8 cellular contexts compared by ENCODE assay signal in the genomic region with DNA sequence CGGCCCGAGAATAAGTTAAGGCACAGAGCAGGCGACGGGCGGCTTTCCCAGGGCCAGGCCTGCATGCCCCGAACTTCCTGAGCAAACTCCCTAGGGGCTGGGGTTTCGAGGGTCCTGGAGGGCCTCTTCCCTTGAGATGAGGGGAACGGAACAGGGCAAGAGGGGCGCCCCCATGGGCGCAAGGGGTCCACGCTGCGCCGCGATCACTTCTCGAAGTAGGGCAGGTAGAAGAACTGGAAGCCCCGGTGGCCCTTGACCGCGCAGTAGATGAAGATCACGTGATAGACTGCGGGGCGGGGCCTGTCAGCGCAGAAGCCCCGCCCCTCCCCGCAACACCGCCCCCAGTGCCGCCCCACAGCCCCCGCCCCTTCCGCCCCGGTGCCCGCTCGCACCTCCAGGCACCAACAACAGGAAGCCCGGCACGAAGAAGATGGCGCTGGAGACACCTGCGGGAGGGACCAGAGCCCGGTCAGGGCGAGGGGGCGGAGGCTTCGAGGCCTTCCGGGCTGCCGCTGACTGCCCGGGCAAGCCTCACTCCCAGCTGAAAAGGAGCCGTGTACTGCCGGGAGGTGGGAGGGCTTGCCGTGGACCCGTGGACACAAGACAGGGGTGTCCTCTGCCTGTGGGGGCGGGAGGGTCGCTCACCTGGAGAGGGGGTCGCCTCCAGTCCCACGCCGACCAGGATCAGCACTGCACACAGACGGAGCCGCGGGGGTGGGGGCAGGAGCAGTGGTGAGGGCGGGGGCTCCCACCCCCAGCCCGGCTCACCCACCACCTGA. TPM values are rescaled to one million over a fixed set of nuclear protein-coding genes. Genes with fewer than 3 reads are reported as not detected.
DNase-seq lines count a peak whose midpoint lies in the region; ATAC-seq and TF ChIP-seq lines count a peak whose summit lies in the region.

No MANE protein-coding gene starts in this region.

- H3K36me3 ChIP-seq in testis (ENCODE audit: low read depth, missing control alignments), result no peaks in the 10 kb centered on the region

- peak overlapping the region; percentile 85 to 87 for H3K27ac ChIP-seq in testis

- TF ChIP-seq POLR2A in testis (IDR thresholded peaks at IDR 0.05), result no peak

- in situ Hi-C loops in SK-MEL-5 (cut with HindIII; ENCODE audit: low pct_unique_long_range_greater_than_20kb, low sequenced_read_pairs), result no loop called here

- no peaks in the 10 kb centered on the region for H3K9me3 ChIP-seq in testis

- H3K27me3 Mint-ChIP-seq in osteocyte (ENCODE audit: unreplicated experiment), result no peaks in the 10 kb centered on the region

- TF ChIP-seq CTCF in LNCaP clone FGC (IDR thresholded peaks at IDR 0.05; ENCODE audit: control insufficient read depth, extremely low read depth, insufficient read depth), result no peak
- no peak for TF ChIP-seq CTCF in osteocyte (IDR thresholded peaks at IDR 0.05)
- TF ChIP-seq CTCF in testis (IDR thresholded peaks at IDR 0.05), result no peak

- H3K27ac Mint-ChIP-seq in osteocyte (ENCODE audit: unreplicated experiment), result peak overlapping the region; percentile 76

- intact Hi-C loops in head of caudate nucleus (cut with DNase I) (loop anchor here (5.0 kb wide), 1 partner anchor 62 kb away; the partner anchor contains the start of genes PPP1CA and TBC1D10C), testis (cut with DNase I; ENCODE audit: low total_unique reads) (no loop called here)

- DNase-seq in CMK (ENCODE audit: low read depth) (peak; percentile 91), LNCaP clone FGC (ENCODE audit: low read depth) (peak; percentile 78), SK-MEL-5 (ENCODE audit: low read depth, low spot score) (peak; percentile 44), head of caudate nucleus (peak; percentile 58 to 92 (median 83)), osteocyte (ENCODE audit: extremely low spot score, unreplicated experiment) (peak; percentile 92), testis (peak; percentile 91)
- peak; percentile 90 for DNase-seq in activated naive CD4-positive, alpha-beta T cell treated with anti-CD3 and anti-CD28 coated beads, Interleukin-2, amount 50 U/mL, for 16 hours

- H3K4me1 Mint-ChIP-seq in osteocyte (ENCODE audit: unreplicated experiment), result peaks cover 30% of the 10 kb centered on the region

- peaks cover 12% of the 10 kb centered on the region for H3K4me1 ChIP-seq in testis

- peak overlapping the region; percentile 80 for H3K4me3 Mint-ChIP-seq in osteocyte (ENCODE audit: unreplicated experiment)

- WGBS in testis, 2 donors, result 35 to 60% methylated on average over 1 to 55 of the region's 56 CpGs

- peak; percentile 43 for ATAC-seq in GM21529 (IDR thresholded peaks at IDR 0.05; ENCODE audit: unreplicated experiment)

- H3K36me3 Mint-ChIP-seq in osteocyte (ENCODE audit: unreplicated experiment), result no peaks in the 10 kb centered on the region

- H3K27me3 ChIP-seq in testis, result no peaks in the 10 kb centered on the region

- H3K4me3 ChIP-seq in LNCaP clone FGC (ENCODE audit: low read depth, low read length) (peak overlapping the region; percentile 68), testis (peak overlapping the region; percentile 49 to 66)

- no peaks in the 10 kb centered on the region for H3K9me3 Mint-ChIP-seq in osteocyte (ENCODE audit: unreplicated experiment)

RNA-seq across cellular contexts. Expression of gene TMEM134, which starts 4.5 kb away (rescaled TPM):
- total RNA-seq in SK-MEL-5 (2014; rRNA removed; shearing (Covaris generic)), result 12.2 and 14.8 TPM in 2 replicates
- polyA plus RNA-seq in SK-MEL-5 (2015; cell fraction: cytosol; rRNA removed), result 69.8 and 71.8 TPM in 2 replicates
- 55.5 and 81.7 TPM in 2 replicates for polyA plus RNA-seq in SK-MEL-5 (2015; cell fraction: nucleus; rRNA removed)
- 51.4 and 54.5 TPM in 2 replicates for total RNA-seq in osteocyte
- total RNA-seq in testis, result 100 to 1,000 TPM; 126 to 149 TPM
- polyA plus RNA-seq in testis (ENCODE audit: insufficient read depth, low read depth, low replicate concordance), result 97.5 TPM

RNA-seq across cellular contexts. Expression of gene CABP4, which starts 9.4 kb away (rescaled TPM):
- 0.18 TPM in 1 of 2 replicates, not detected in the other for total RNA-seq in SK-MEL-5 (2014; rRNA removed; shearing (Covaris generic))
- polyA plus RNA-seq in SK-MEL-5 (2015; cell fraction: cytosol; rRNA removed), result not detected in 2 replicates
- polyA plus RNA-seq in SK-MEL-5 (2015; cell fraction: nucleus; rRNA removed), result not detected in 2 replicates
- total RNA-seq in osteocyte, result 0.35 TPM in 1 of 2 replicates, not detected in the other
- total RNA-seq in testis, result 1 to 10 TPM in 1 of 2 donors, under 1 TPM in 1; 0.87 to 1.2 TPM
- polyA plus RNA-seq in testis (ENCODE audit: insufficient read depth, low read depth, low replicate concordance), result 0.98 TPM

RNA-seq across cellular contexts. Expression of gene GPR152, which starts 12.1 kb away (rescaled TPM):
- total RNA-seq in SK-MEL-5 (2014; rRNA removed; shearing (Covaris generic)), result not detected in 2 replicates
- not detected in 2 replicates for polyA plus RNA-seq in SK-MEL-5 (2015; cell fraction: cytosol; rRNA removed)
- polyA plus RNA-seq in SK-MEL-5 (2015; cell fraction: nucleus; rRNA removed), result not detected in 2 replicates
- not detected in 2 replicates for total RNA-seq in osteocyte
- not detected for total RNA-seq in testis
- not detected for polyA plus RNA-seq in testis (ENCODE audit: insufficient read depth, low read depth, low replicate concordance)

RNA-seq across cellular contexts. Expression of gene AIP, which starts 18.2 kb away (rescaled TPM):
- 42.5 and 48.0 TPM in 2 replicates for total RNA-seq in SK-MEL-5 (2014; rRNA removed; shearing (Covaris generic))
- 41.7 and 49.5 TPM in 2 replicates for polyA plus RNA-seq in SK-MEL-5 (2015; cell fraction: cytosol; rRNA removed)
- 15.1 and 35.7 TPM in 2 replicates for polyA plus RNA-seq in SK-MEL-5 (2015; cell fraction: nucleus; rRNA removed)
- total RNA-seq in osteocyte (76.5 and 79.9 TPM in 2 replicates), testis (10 to 100 TPM; 34.6 to 61.7 TPM)
- polyA plus RNA-seq in testis (ENCODE audit: insufficient read depth, low read depth, low replicate concordance), result 60.7 TPM

RNA-seq across cellular contexts. Expression of gene CORO1B, which starts 21.3 kb away (rescaled TPM):
- total RNA-seq in SK-MEL-5 (2014; rRNA removed; shearing (Covaris generic)), result 94.1 and 108 TPM in 2 replicates
- polyA plus RNA-seq in SK-MEL-5 (2015; cell fraction: cytosol; rRNA removed), result 168 and 172 TPM in 2 replicates
- 127 and 139 TPM in 2 replicates for polyA plus RNA-seq in SK-MEL-5 (2015; cell fraction: nucleus; rRNA removed)
- total RNA-seq in osteocyte (114 and 116 TPM in 2 replicates), testis (10 to 100 TPM; 34.6 to 48.6 TPM)
- 34.3 TPM for polyA plus RNA-seq in testis (ENCODE audit: insufficient read depth, low read depth, low replicate concordance)

Comparison
In these comparisons a context has a peak if more than half of its experiments do, and no peak if none do; other contexts are left out.
1. Peak in every context shown above with its lines: DNase-seq, ATAC-seq, H3K4me3 ChIP-seq and H3K27ac ChIP-seq.